ENCODE assay signal across 7 cellular contexts in the genomic region with DNA sequence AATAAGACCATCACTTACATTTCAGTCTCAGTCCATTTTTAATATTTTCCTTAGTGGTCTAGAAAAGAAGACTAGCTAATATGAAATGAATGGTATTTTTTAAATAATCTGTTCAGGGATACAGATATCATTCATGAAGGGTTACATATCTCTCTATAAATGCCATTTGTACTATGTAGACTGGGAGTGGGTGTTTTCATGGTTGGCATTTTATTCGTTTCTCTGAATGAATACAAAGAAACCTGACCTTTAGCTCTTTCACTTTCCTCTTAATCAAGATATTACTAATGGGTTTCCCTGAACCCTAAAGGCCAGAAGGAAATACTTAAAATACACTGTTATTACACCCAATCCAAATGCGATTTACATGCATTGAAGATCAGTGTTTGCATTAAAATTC.
"Had no signal": no experiment of that assay in that cellular context is flagged by ENCODE, and none has a peak within 500 bp of the region (broad histone marks: within the 10 kb centered on the region; RNA-seq: fewer than 3 reads in every experiment).

No MANE protein-coding gene starts in this region.

- H3K4me3 Mint-ChIP-seq: IgD-negative memory B cell had no signal

- H3K4me1 Mint-ChIP-seq: IgD-negative memory B cell had no signal

- H3K27ac Mint-ChIP-seq: IgD-negative memory B cell had no signal

- DNase-seq: IMR-90, KBM-7, KG1 had no signal

- H3K27me3 Mint-ChIP-seq: IgD-negative memory B cell had no signal

- H3K27ac ChIP-seq: HL-60 had no signal

- H3K36me3 Mint-ChIP-seq: IgD-negative memory B cell had no signal

- ATAC-seq: HepG2, K562 had no signal

- H3K9me3 Mint-ChIP-seq: IgD-negative memory B cell had no signal

- H3K4me3 ChIP-seq: K562 had no signal
